ENCODE assay signal across 11 cellular contexts in genomic region chrX:57906790-57907189, GRCh38. TPM values are rescaled to one million over a fixed set of nuclear protein-coding genes. Genes with fewer than 3 reads are reported as not detected.
A peak's percentile ranks its signal among the peaks of the same experiment; 100 is the strongest.
DNase-seq lines count a peak whose midpoint lies in the region; ATAC-seq, FAIRE-seq and TF ChIP-seq lines count a peak whose summit lies in the region.
"Had no signal": no experiment of that assay in that cellular context is flagged by ENCODE, and none has a peak within 500 bp of the region (broad histone marks: within the 10 kb centered on the region; RNA-seq: fewer than 3 reads in every experiment).

No MANE protein-coding gene starts in this region.

- H3K4me1 Mint-ChIP-seq in activated CD4-positive, alpha-beta memory T cell treated with anti-CD3 and anti-CD28 coated beads for 36 hours (ENCODE audit: low read depth): peaks cover 43% of the 10 kb centered on the region

- peak; percentile 16 for DNase-seq in A172 (ENCODE audit: low spot score)
- DNase-seq in GM03348 (ENCODE audit: low spot score): peak; percentile 30
- DNase-seq in activated CD4-positive, alpha-beta memory T cell treated with anti-CD3 and anti-CD28 coated beads for 36 hours: no peak
- DNase-seq in glomerular visceral epithelial cell (ENCODE audit: extremely low spot score): peak; percentile 11
- DNase-seq in GM12892 (ENCODE audit: insufficient read length): no peak
- DNase-seq in NCI-H2029 treated with DMSO at 0.1 percent for 48 hours (lab: John Stamatoyannopoulos, UW): no peak
- DNase-seq in DMS53 (lab: John Stamatoyannopoulos, UW): no peak
- DNase-seq: activated CD4-positive, alpha-beta T cell treated with anti-CD3 and anti-CD28 coated beads, Interleukin-2, amount 50 U/mL, for 1 hour; NCI-H345; stimulated activated CD4-positive, alpha-beta T cell treated with anti-CD3 and anti-CD28 coated beads, Interleukin-4, amount 100 ng/mL, for 4 hours had no signal

- no peak for FAIRE-seq in GM12892 (lab: Jason Lieb, UNC)

- H3K36me3 Mint-ChIP-seq in activated CD4-positive, alpha-beta memory T cell treated with anti-CD3 and anti-CD28 coated beads for 36 hours: peaks cover 11% of the 10 kb centered on the region

- H3K27me3 Mint-ChIP-seq in activated CD4-positive, alpha-beta memory T cell treated with anti-CD3 and anti-CD28 coated beads for 36 hours: no peaks in the 10 kb centered on the region

- CTCF ChIA-PET in activated CD4-positive, alpha-beta memory T cell treated with anti-CD3 and anti-CD28 coated beads for 36 hours (lab: Charles Lee): interaction anchor here (1.1 kb wide), 1 partner anchor 25 kb away, joined by 3 read pairs; no protein-coding TSS in a partner anchor

- POLR2A ChIA-PET in activated CD4-positive, alpha-beta memory T cell treated with anti-CD3 and anti-CD28 coated beads for 36 hours (lab: Charles Lee): no interaction called here

- H3K4me3 Mint-ChIP-seq in activated CD4-positive, alpha-beta memory T cell treated with anti-CD3 and anti-CD28 coated beads for 36 hours: peak overlapping the region; percentile 46

- intact Hi-C loops in activated CD4-positive, alpha-beta memory T cell treated with anti-CD3 and anti-CD28 coated beads for 36 hours (cut with micrococcal nuclease): loop anchor here (5.0 to 10.0 kb wide), 3 partner anchors 619 to 1099 kb away; partner anchors contain the start of genes FAAH2 and SPIN2B

- peak overlapping the region; percentile 33 for H3K27ac Mint-ChIP-seq in activated CD4-positive, alpha-beta memory T cell treated with anti-CD3 and anti-CD28 coated beads for 36 hours

- TF ChIP-seq POLR2A in GM12892 (IDR thresholded peaks at IDR 0.05; ENCODE audit: low read depth, low read length): no peak

- no peak for ATAC-seq in GM21526 (IDR thresholded peaks at IDR 0.05; ENCODE audit: low FRiP score, unreplicated experiment)

- H3K9me3 Mint-ChIP-seq in activated CD4-positive, alpha-beta memory T cell treated with anti-CD3 and anti-CD28 coated beads for 36 hours: no peaks in the 10 kb centered on the region

RNA-seq across cellular contexts. Expression of gene ZXDA, which starts 3.5 kb away (rescaled TPM):
- total RNA-seq in A172 (2014; rRNA removed; shearing (Covaris generic)): 4.0 and 5.7 TPM in 2 replicates
- 1 to 10 TPM; 2.7 to 3.4 TPM for total RNA-seq in activated CD4-positive, alpha-beta memory T cell treated with anti-CD3 and anti-CD28 coated beads for 36 hours
- polyA plus RNA-seq in GM12892 (2012; ENCODE audit: missing spikeins): 0.91 TPM

Comparison
In these comparisons a context has a peak if more than half of its experiments do, and no peak if none do; other contexts are left out.
1. DNase-seq: peak in A172 (single experiment), GM03348 (single experiment) and glomerular visceral epithelial cell (single experiment); none in activated CD4-positive, alpha-beta memory T cell treated with anti-CD3 and anti-CD28 coated beads for 36 hours (single experiment), GM12892 (single experiment), NCI-H2029 treated with DMSO at 0.1 percent for 48 hours (single experiment) and DMS53 (single experiment).